In the genomic region with DNA sequence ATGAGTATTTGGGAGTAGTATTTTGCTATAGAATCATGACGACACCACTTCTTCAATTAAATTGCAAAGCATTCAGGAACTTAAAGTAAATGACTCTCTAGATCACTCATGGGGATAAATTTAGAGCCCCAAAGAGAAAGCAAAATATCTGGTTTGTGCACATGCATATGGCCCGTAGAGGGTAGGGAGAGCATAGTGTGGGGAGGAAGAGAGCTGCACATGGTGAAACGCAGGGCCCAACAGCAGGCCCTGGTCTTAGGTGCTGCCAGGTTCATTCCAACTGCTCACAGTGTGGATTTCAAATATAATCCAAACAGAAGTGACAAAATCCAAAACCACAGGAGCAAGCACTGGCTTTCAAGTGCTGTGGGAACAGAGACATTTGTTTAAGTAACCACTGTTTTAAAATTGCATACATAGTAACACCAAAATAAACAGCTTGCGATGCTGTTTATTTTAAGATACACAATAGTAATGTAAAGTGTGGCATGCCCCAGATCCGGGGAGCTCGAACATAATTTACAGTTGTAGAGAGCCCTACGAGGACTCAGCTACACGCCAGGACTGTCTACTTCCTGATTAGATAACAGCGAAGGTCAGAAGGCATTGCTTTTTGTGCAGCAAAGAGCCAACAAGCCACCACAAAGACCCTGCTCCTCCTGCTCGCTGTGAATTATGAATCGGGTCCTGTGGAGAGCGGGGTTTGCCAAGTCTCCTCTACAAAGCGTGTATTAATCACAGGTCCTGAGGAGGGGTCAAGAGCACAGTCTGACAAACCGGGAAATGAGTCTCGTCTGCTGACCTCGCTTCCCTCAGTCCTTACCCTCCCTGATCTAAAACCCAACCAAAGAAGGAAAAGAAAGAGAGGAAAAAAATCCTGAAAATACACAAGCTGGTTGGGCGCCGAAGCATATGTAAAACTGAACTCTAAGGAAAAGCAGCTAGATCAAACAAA, we compare ENCODE assay signal across 10 cellular contexts.
DNase-seq lines count a peak whose midpoint lies in the region; ATAC-seq, FAIRE-seq and TF ChIP-seq lines count a peak whose summit lies in the region.
"Had no signal": no experiment of that assay in that cellular context is flagged by ENCODE, and none has a peak within 500 bp of the region (broad histone marks: within the 10 kb centered on the region; RNA-seq: fewer than 3 reads in every experiment).

No MANE protein-coding gene starts in this region.

- peak; percentile 53 for DNase-seq in BE2C
- peak; percentile 53 for DNase-seq in MG63
- peak; percentile 49 for DNase-seq in bronchial epithelial cell (ENCODE audit: low read depth)
- DNase-seq in lower lobe of right lung, result no peak
- DNase-seq: activated T-cell treated with anti-CD3 and anti-CD28 coated beads, Interleukin-2, amount 50 U/mL, for 24 hours; posterior cingulate gyrus had no signal

- ATAC-seq in lower lobe of right lung, result peak; percentile 87 to 92
- no peak for ATAC-seq in HG02678 (IDR thresholded peaks at IDR 0.05; ENCODE audit: unreplicated experiment)
- ATAC-seq in HG03460 (IDR thresholded peaks at IDR 0.05; ENCODE audit: unreplicated experiment), result no peak
- no peak for ATAC-seq in HG03025 (IDR thresholded peaks at IDR 0.05; ENCODE audit: low FRiP score, unreplicated experiment)
- ATAC-seq in HG02763 (IDR thresholded peaks at IDR 0.05; ENCODE audit: unreplicated experiment), result no peak

- H3K9me3 ChIP-seq in BE2C (no peaks in the 10 kb centered on the region), MG63 (no peaks in the 10 kb centered on the region), lower lobe of right lung (no peaks in the 10 kb centered on the region)

- intact Hi-C loops in lower lobe of right lung (cut with DNase I), result no loop called here

- H3K27me3 ChIP-seq in BE2C (no peaks in the 10 kb centered on the region), MG63 (no peaks in the 10 kb centered on the region), bronchial epithelial cell (ENCODE audit: control insufficient read depth, insufficient read depth, low read length) (no peaks in the 10 kb centered on the region), lower lobe of right lung (ENCODE audit: low read depth) (no peaks in the 10 kb centered on the region)

- peak overlapping the region; percentile 22 for H3K27ac ChIP-seq in lower lobe of right lung

- H3K4me3 ChIP-seq in BE2C (ENCODE audit: low read depth, low read length) (peak overlapping the region; percentile 35), MG63 (peak overlapping the region; percentile 14; the same call in 1 of the 2 replicates), bronchial epithelial cell (ENCODE audit: low read depth, low read length) (no peak overlapping the region), lower lobe of right lung (peak overlapping the region; percentile 0)

- FAIRE-seq in bronchial epithelial cell (lab: Jason Lieb, UNC), result no peak

- no peak for TF ChIP-seq CTCF in BE2C (IDR thresholded peaks at IDR 0.05; ENCODE audit: low read depth, low read length)
- no peak for TF ChIP-seq CTCF in bronchial epithelial cell (IDR thresholded peaks at IDR 0.05; ENCODE audit: insufficient read depth, low read length, severe bottlenecking)
- TF ChIP-seq CTCF in lower lobe of right lung (IDR thresholded peaks at IDR 0.05), result no peak

- H3K4me1 ChIP-seq in BE2C, result peaks cover 40% of the 10 kb centered on the region
- peaks cover 25% of the 10 kb centered on the region for H3K4me1 ChIP-seq in lower lobe of right lung

- H3K36me3 ChIP-seq in BE2C (peaks cover 37% of the 10 kb centered on the region), MG63 (no peaks in the 10 kb centered on the region), bronchial epithelial cell (ENCODE audit: control insufficient read depth, insufficient read depth, low read length) (no peaks in the 10 kb centered on the region), lower lobe of right lung (no peaks in the 10 kb centered on the region)

Comparison
In these comparisons a context has a peak if more than half of its experiments do, and no peak if none do; other contexts are left out.
1. ATAC-seq: peak in lower lobe of right lung (2 of 2); none in HG02678 (single experiment), HG03460 (single experiment), HG03025 (single experiment) and HG02763 (single experiment).